Comparison of ENCODE assay signal across 24 cellular contexts in genomic region chr9:85502815-85503643, GRCh38.
DNase-seq lines count a peak whose midpoint lies in the region; ATAC-seq, FAIRE-seq and TF ChIP-seq lines count a peak whose summit lies in the region.
"Had no signal": no experiment of that assay in that cellular context is flagged by ENCODE, and none has a peak within 500 bp of the region (broad histone marks: within the 10 kb centered on the region; RNA-seq: fewer than 3 reads in every experiment).

No MANE protein-coding gene starts in this region.

- POLR2A ChIA-PET in GM12878 (lab: Charles Lee) = no interaction called here
- POLR2A ChIA-PET in naive thymus-derived CD4-positive, alpha-beta T cell (lab: Charles Lee) = no interaction called here

- H4K20me1 ChIP-seq in Loucy (ENCODE audit: insufficient read depth, low read length, poor library complexity, severe bottlenecking) = no peaks in the 10 kb centered on the region
- no peaks in the 10 kb centered on the region for H4K20me1 ChIP-seq in GM12878 (ENCODE audit: control insufficient read depth, insufficient read depth)

- ATAC-seq in GM12878 (peak; percentile 57), HG03280 (IDR thresholded peaks at IDR 0.05; ENCODE audit: unreplicated experiment) (no peak)
- peak; percentile 10 for ATAC-seq in naive thymus-derived CD4-positive, alpha-beta T cell
- ATAC-seq: activated T-cell treated with anti-CD3 and anti-CD28 coated beads, Interleukin-2, amount 50 U/mL, for 72 hours; GM23338; heart right ventricle; left lung; mucosa of descending colon; PC-3 had no signal

- H3K9me2 ChIP-seq in Loucy (replicated peaks; ENCODE audit: low read depth, low read length) = no peaks in the 10 kb centered on the region

- no peaks in the 10 kb centered on the region for H3K4me1 ChIP-seq in Loucy (ENCODE audit: insufficient read depth, low read length, poor library complexity, severe bottlenecking)
- H3K4me1 ChIP-seq in GM12878 (ENCODE audit: control insufficient read depth, insufficient read depth, low read length) = no peaks in the 10 kb centered on the region
- no peaks in the 10 kb centered on the region for H3K4me1 ChIP-seq in naive thymus-derived CD4-positive, alpha-beta T cell (ENCODE audit: control insufficient read depth in 2 of 2, insufficient read depth in 2 of 2, low read length in 2 of 2)
- H3K4me1 ChIP-seq in kidney (ENCODE audit: control insufficient read depth in 1 of 2, insufficient read depth in 1 of 2, low read depth in 1 of 2, low read length in 2 of 2) = no peaks in the 10 kb centered on the region
- H3K4me1 ChIP-seq: heart right ventricle, left lung had no signal

- peaks cover 0 to 19% (median 3%) of the 10 kb centered on the region in 11 donors for H3K9me3 Mint-ChIP-seq in naive thymus-derived CD4-positive, alpha-beta T cell
- H3K9me3 Mint-ChIP-seq: activated naive CD4-positive, alpha-beta T cell treated with anti-CD3 and anti-CD28 coated beads, Interleukin-2, amount 10 ng/mL, durations not matched to agents 7 days and 5 days had no signal

- H3K9me3 ChIP-seq in Loucy (ENCODE audit: insufficient read depth, low read depth, low read length) = no peaks in the 10 kb centered on the region
- peaks cover 2% of the 10 kb centered on the region for H3K9me3 ChIP-seq in GM12878 (replicated peaks; ENCODE audit: control insufficient read depth, insufficient read depth, low read length)
- H3K9me3 ChIP-seq in naive thymus-derived CD4-positive, alpha-beta T cell (ENCODE audit: control insufficient read depth in 2 of 3, low read length in 3 of 3) = no peaks in the 10 kb centered on the region
- H3K9me3 ChIP-seq in kidney (ENCODE audit: control insufficient read depth in 1 of 2, low read length in 2 of 2) = peaks cover 3 to 5% of the 10 kb centered on the region in 2 donors
- H3K9me3 ChIP-seq: mucosa of descending colon, neutrophil had no signal

- SMC1A ChIA-PET in GM12878 (lab: Charles Lee; ENCODE audit: uncharacterized antibody, unreplicated experiment) = no interaction called here

- H3K27me3 Mint-ChIP-seq in naive thymus-derived CD4-positive, alpha-beta T cell = peaks cover 2 to 33% (median 16%) of the 10 kb centered on the region in 5 donors

- no TSS peak for BruUV-seq in GM12878 (replicated peaks; lab: Mats Ljungman, UMichigan)

- H3K4me2 ChIP-seq in Loucy (ENCODE audit: low read depth, low read length, poor library complexity, severe bottlenecking) (no peak overlapping the region), GM12878 (ENCODE audit: control insufficient read depth, insufficient read depth) (no peak overlapping the region)
- H3K4me2 ChIP-seq: GM23338, smooth muscle cell had no signal

- H2AFZ ChIP-seq in Loucy (ENCODE audit: low read length) (no peak overlapping the region), GM12878 (ENCODE audit: control insufficient read depth, low read depth, low read length) (no peak overlapping the region)
- H2AFZ ChIP-seq: GM23338 had no signal

- 61% methylated on average over 4 of the region's 4 CpGs for WGBS in GM12878 (ENCODE audit: insufficient coverage, insufficient replicate concordance, low lambda C conversion rate, missing lambda C conversion rate)

- H3K4me3 ChIP-seq in GM12865 (ENCODE audit: low read depth, low read length) (no peak overlapping the region), Loucy (ENCODE audit: low read length, poor library complexity, severe bottlenecking) (no peak overlapping the region), GM12878 (no peak overlapping the region), kidney (ENCODE audit: low read length in 2 of 2) (no peak overlapping the region)
- H3K4me3 ChIP-seq in naive thymus-derived CD4-positive, alpha-beta T cell (ENCODE audit: low read length) = no peak overlapping the region
- H3K4me3 ChIP-seq: GM23338, heart right ventricle, left lung, mucosa of descending colon, smooth muscle cell, thoracic aorta had no signal

- no peaks in the 10 kb centered on the region for H3K79me2 ChIP-seq in Loucy (ENCODE audit: insufficient read depth, low read length)
- H3K79me2 ChIP-seq in GM12878 (ENCODE audit: control insufficient read depth, insufficient read depth, low read length) = no peaks in the 10 kb centered on the region

- peaks cover 0 to 3% (median 0%) of the 10 kb centered on the region in 7 donors for H3K4me1 Mint-ChIP-seq in naive thymus-derived CD4-positive, alpha-beta T cell
- H3K4me1 Mint-ChIP-seq: activated naive CD4-positive, alpha-beta T cell treated with anti-CD3 and anti-CD28 coated beads, Interleukin-2, amount 10 ng/mL, durations not matched to agents 7 days and 5 days; GM23338 had no signal

- TF ChIP-seq CTCF in GM12865 (IDR thresholded peaks at IDR 0.05; ENCODE audit: insufficient read depth, low read depth, low read length, missing control alignments) (no peak), Loucy (conservative IDR thresholded peaks at IDR 0.05; ENCODE audit: low read length) (peak; percentile 19; the same call in 1 of the 2 replicates), GM12878 (IDR thresholded peaks at IDR 0.05 in 2 of 3, conservative IDR thresholded peaks at IDR 0.05 in 1 of 3; ENCODE audit: control insufficient read depth in 2 of 3, extremely low read depth in 1 of 3, insufficient read depth in 1 of 3, low read depth in 3 of 3, low read length in 3 of 3) (no peak), kidney (IDR thresholded peaks at IDR 0.05; ENCODE audit: borderline replicate concordance, extremely low read depth, insufficient read depth) (no peak)

- H3F3A ChIP-seq in Loucy (ENCODE audit: low read depth) = no peaks in the 10 kb centered on the region

- no peak for TF ChIP-seq RAD21 in GM12878 (IDR thresholded peaks at IDR 0.05; ENCODE audit: insufficient read depth, low read depth, low read length)

- no peak for FAIRE-seq in GM12878 (lab: Jason Lieb, UNC)
- FAIRE-seq in kidney (lab: Jason Lieb, UNC) = no peak

- no peak for TF ChIP-seq POLR2A in GM12878 (IDR thresholded peaks at IDR 0.05; ENCODE audit: low read depth, low read length)

- intact Hi-C loops in GM12878 (cut with micrococcal nuclease; ENCODE audit: unreplicated experiment) = no loop called here
- intact Hi-C loops in naive thymus-derived CD4-positive, alpha-beta T cell (cut with micrococcal nuclease) = no loop called here
- intact Hi-C loops in kidney (cut with DNase I) = no loop called here

- RAD21 ChIA-PET in GM12878 (lab: Charles Lee; ENCODE audit: unreplicated experiment) = no interaction called here

- H3K27ac Mint-ChIP-seq in naive thymus-derived CD4-positive, alpha-beta T cell = no peak overlapping the region
- H3K27ac Mint-ChIP-seq: activated naive CD4-positive, alpha-beta T cell treated with anti-CD3 and anti-CD28 coated beads, Interleukin-2, amount 10 ng/mL, durations not matched to agents 7 days and 5 days; activated T-cell treated with anti-CD3 and anti-CD28 coated beads, Interleukin-2, amount 50 U/mL, for 72 hours; GM23338 had no signal

- in situ Hi-C loops in GM12878 (cut with MboI) = no loop called here

- no peaks in the 10 kb centered on the region for H3K27me3 ChIP-seq in Loucy (ENCODE audit: insufficient read depth, low read length, poor library complexity, severe bottlenecking)
- H3K27me3 ChIP-seq in GM12878 (replicated peaks in 1 of 2; ENCODE audit: control insufficient read depth in 2 of 2, insufficient read depth in 2 of 2, low read length in 1 of 2) = peaks cover 0 to 2% of the 10 kb centered on the region in 2 experiments; a peak in 2 of 4 replicates
- H3K27me3 ChIP-seq in naive thymus-derived CD4-positive, alpha-beta T cell (ENCODE audit: control insufficient read depth in 2 of 2, insufficient read depth in 2 of 2, low read length in 2 of 2) = no peaks in the 10 kb centered on the region
- H3K27me3 ChIP-seq: heart right ventricle, left lung, neutrophil had no signal

- CTCF ChIA-PET in GM12878 (lab: Yijun Ruan, JAX) = interaction anchor here (0.5 kb wide), 1 partner anchor 704 kb away, joined by 3 read pairs; no protein-coding TSS in a partner anchor
- CTCF ChIA-PET in naive thymus-derived CD4-positive, alpha-beta T cell (lab: Charles Lee) = no interaction called here

- H3K27ac ChIP-seq in GM12878 (ENCODE audit: control insufficient read depth, insufficient read depth) (no peak overlapping the region), kidney (ENCODE audit: low read depth in 2 of 2, low read length in 2 of 2) (no peak overlapping the region)
- no peak overlapping the region for H3K27ac ChIP-seq in naive thymus-derived CD4-positive, alpha-beta T cell (ENCODE audit: low read depth, low read length)
- H3K27ac ChIP-seq: heart right ventricle, left lung, neutrophil, thoracic aorta had no signal

- H3K4me3 Mint-ChIP-seq in naive thymus-derived CD4-positive, alpha-beta T cell = no peak overlapping the region
- H3K4me3 Mint-ChIP-seq: activated naive CD4-positive, alpha-beta T cell treated with anti-CD3 and anti-CD28 coated beads, Interleukin-2, amount 10 ng/mL, durations not matched to agents 7 days and 5 days; activated T-cell treated with anti-CD3 and anti-CD28 coated beads, Interleukin-2, amount 50 U/mL, for 72 hours; GM23338 had no signal

- no peak overlapping the region for H3K9ac ChIP-seq in Loucy (ENCODE audit: low read depth, low read length, poor library complexity, severe bottlenecking)
- no peak overlapping the region for H3K9ac ChIP-seq in GM12878 (ENCODE audit: control insufficient read depth, insufficient read depth, low read length)
- no peak overlapping the region for H3K9ac ChIP-seq in kidney (ENCODE audit: low read length in 2 of 2)

- DNase-seq in GM12865 (ENCODE audit: low read depth) (peak; percentile 50), GM12878 (ENCODE audit: low read depth, low spot score) (no peak), kidney (no peak), DMS79 treated with DMSO at 0.1 percent for 48 hours (lab: John Stamatoyannopoulos, UW) (no peak)
- DNase-seq in naive thymus-derived CD4-positive, alpha-beta T cell = no peak
- DNase-seq in activated CD4-positive, CD25-positive, alpha-beta regulatory T cell treated with anti-CD3 and anti-CD28 coated beads, Interleukin-2, amount 50 U/mL, for 72 hours = no peak
- DNase-seq: activated CD4-positive, alpha-beta T cell treated with anti-CD3 and anti-CD28 coated beads for 4 hours; activated naive CD4-positive, alpha-beta T cell treated with anti-CD3 and anti-CD28 coated beads, Interleukin-2, amount 10 ng/mL, durations not matched to agents 7 days and 5 days; activated T-cell treated with anti-CD3 and anti-CD28 coated beads, Interleukin-2, amount 50 U/mL, for 72 hours; amygdala; heart right ventricle; left lung; mucosa of descending colon; NCI-H1694; NCI-H748 treated with DMSO at 0.1 percent for 48 hours; PC-3; SIG-M5; stimulated activated naive CD4-positive, alpha-beta T cell treated with Interleukin-2 at 50 U/mL for 16 hours had no signal

- H3K36me3 Mint-ChIP-seq in naive thymus-derived CD4-positive, alpha-beta T cell = no peaks in the 10 kb centered on the region
- H3K36me3 Mint-ChIP-seq: activated naive CD4-positive, alpha-beta T cell treated with anti-CD3 and anti-CD28 coated beads, Interleukin-2, amount 10 ng/mL, durations not matched to agents 7 days and 5 days had no signal

- H3K36me3 ChIP-seq in Loucy (ENCODE audit: insufficient read depth, low read length) (no peaks in the 10 kb centered on the region), GM12878 (ENCODE audit: control insufficient read depth in 2 of 2, insufficient read depth in 2 of 2, low read length in 1 of 2) (no peaks in the 10 kb centered on the region), kidney (ENCODE audit: control insufficient read depth in 1 of 2, insufficient read depth in 2 of 2, low read length in 2 of 2) (no peaks in the 10 kb centered on the region)
- H3K36me3 ChIP-seq in naive thymus-derived CD4-positive, alpha-beta T cell (ENCODE audit: control insufficient read depth in 2 of 3, insufficient read depth in 3 of 3, low read length in 3 of 3) = no peaks in the 10 kb centered on the region
- H3K36me3 ChIP-seq: heart right ventricle, left lung, neutrophil, thoracic aorta had no signal

- TF ChIP-seq EP300 in GM12878 (IDR thresholded peaks at IDR 0.05; ENCODE audit: borderline replicate concordance in 1 of 2, control insufficient read depth in 1 of 2, low read depth in 2 of 2, low read length in 2 of 2) = no peak
